In genomic region chr14:95507701-95508103, GRCh38 we compare ENCODE assay signal across 8 cellular contexts. TPM values are rescaled to one million over a fixed set of nuclear protein-coding genes. Genes with fewer than 3 reads are reported as not detected.
DNase-seq lines count a peak whose midpoint lies in the region; ATAC-seq and TF ChIP-seq lines count a peak whose summit lies in the region.

No MANE protein-coding gene starts in this region.

- ATAC-seq in HG02852 (IDR thresholded peaks at IDR 0.05; ENCODE audit: unreplicated experiment) (no peak), HG02571 (IDR thresholded peaks at IDR 0.05; ENCODE audit: unreplicated experiment) (no peak), HG03135 (IDR thresholded peaks at IDR 0.05; ENCODE audit: unreplicated experiment) (no peak)

- in situ Hi-C loops in astrocyte of the cerebellum (cut with HindIII; ENCODE audit: low sequenced_read_pairs), result no loop called here

- peak overlapping the region; percentile 81 for H3K27ac ChIP-seq in HL-60 (replicated peaks)

- DNase-seq in CMK (ENCODE audit: low read depth) (peak; percentile 49), HL-60 (ENCODE audit: low read depth in 1 of 2, low spot score in 1 of 2) (peak in 1 of 2 experiments; percentile 61), astrocyte of the cerebellum (ENCODE audit: low read depth) (peak; percentile 75), lung microvascular endothelial cell (ENCODE audit: low read depth in 2 of 2) (peak; percentile 57 to 83)
- DNase-seq in activated naive CD4-positive, alpha-beta T cell treated with anti-CD3 and anti-CD28 coated beads, Interleukin-2, amount 50 U/mL, for 16 hours, result no peak

- no peak for TF ChIP-seq CTCF in HL-60 (IDR thresholded peaks at IDR 0.05; ENCODE audit: insufficient read depth, low read length)
- no peak for TF ChIP-seq CTCF in astrocyte of the cerebellum (IDR thresholded peaks at IDR 0.05; ENCODE audit: low read depth, low read length, missing control alignments)

- H3K4me3 ChIP-seq in HL-60 (replicated peaks; ENCODE audit: insufficient read depth, low read length), result no peak overlapping the region
- no peak overlapping the region for H3K4me3 ChIP-seq in astrocyte of the cerebellum (ENCODE audit: low read depth, low read length)

- H3K27me3 ChIP-seq in HL-60 (ENCODE audit: insufficient read depth, poor library complexity, severe bottlenecking), result no peaks in the 10 kb centered on the region

RNA-seq across cellular contexts. Expression of gene SYNE3, which starts 8.7 kb away (rescaled TPM):
- total RNA-seq in lung microvascular endothelial cell, result 12.0 and 12.5 TPM in 2 replicates

RNA-seq across cellular contexts. Expression of gene GLRX5, which starts 27.1 kb away (rescaled TPM):
- total RNA-seq in lung microvascular endothelial cell, result 31.8 and 32.9 TPM in 2 replicates
